8 cellular contexts compared by ENCODE assay signal in the genomic region with DNA sequence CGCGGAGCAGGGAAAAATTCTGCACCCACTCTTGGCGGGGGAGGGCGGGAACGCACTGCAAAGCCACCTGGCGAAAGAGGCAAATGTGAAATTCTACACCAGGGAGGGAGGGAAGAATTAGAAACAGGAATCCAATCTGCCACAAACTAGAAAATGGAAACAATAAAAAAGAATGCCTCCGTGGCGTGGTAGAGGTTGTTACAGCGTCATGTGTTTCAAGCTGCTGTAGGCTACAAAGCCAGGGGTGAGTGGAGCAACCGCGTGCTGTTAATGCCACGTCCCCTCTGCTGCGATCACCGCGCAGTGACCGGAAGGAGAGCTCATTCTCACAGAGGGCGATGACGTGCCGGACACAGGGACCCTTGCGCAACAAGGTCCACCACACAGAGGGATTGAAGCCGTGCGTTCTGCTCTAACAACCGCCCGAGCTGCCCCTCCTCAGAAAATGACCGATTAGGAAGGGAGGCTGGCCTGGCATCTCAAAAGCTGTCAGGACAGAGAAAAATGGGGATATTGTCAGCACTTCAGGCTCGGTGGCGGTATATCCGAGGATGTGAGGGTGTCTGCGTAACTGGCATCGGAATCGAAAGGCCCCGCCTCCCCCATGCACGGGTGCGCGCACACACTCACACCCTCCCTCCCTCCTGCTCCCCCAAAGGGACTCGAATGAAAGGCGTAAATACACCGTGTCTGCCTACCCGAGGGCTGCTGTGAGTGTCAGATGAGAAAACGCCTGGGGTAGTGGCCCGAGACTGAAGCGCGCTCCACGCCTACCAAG.
DNase-seq lines count a peak whose midpoint lies in the region; ATAC-seq and TF ChIP-seq lines count a peak whose summit lies in the region.

No MANE protein-coding gene starts in this region.

- intact Hi-C loops in PC-9 (cut with micrococcal nuclease; ENCODE audit: unreplicated experiment), result no loop called here

- H3K4me2 ChIP-seq in PC-9, result no peak overlapping the region

- peak overlapping the region; percentile 88 to 97 for H3K4me3 Mint-ChIP-seq in activated T-cell treated with anti-CD3 and anti-CD28 coated beads, Interleukin-2, amount 50 U/mL, for 72 hours

- H3K36me3 ChIP-seq in mucosa of stomach (ENCODE audit: control insufficient read depth, insufficient read depth, low read length), result no peaks in the 10 kb centered on the region
- no peaks in the 10 kb centered on the region for H3K36me3 ChIP-seq in PC-9 (ENCODE audit: low read depth)

- H3K9me3 ChIP-seq in mucosa of stomach (ENCODE audit: control insufficient read depth, low read length) (no peaks in the 10 kb centered on the region), PC-9 (ENCODE audit: insufficient read depth, low read depth) (no peaks in the 10 kb centered on the region)

- H3K79me2 ChIP-seq in PC-9 (ENCODE audit: low read depth), result no peaks in the 10 kb centered on the region

- POLR2A ChIA-PET in PC-9 (lab: Charles Lee; ENCODE audit: unreplicated experiment), result interaction anchor here (0.5 kb wide), 1 partner anchor 632 kb away, joined by 3 read pairs; no protein-coding TSS in a partner anchor

- peaks cover 0 to 2% of the 10 kb centered on the region in 2 donors for H3K9me3 Mint-ChIP-seq in activated T-cell treated with anti-CD3 and anti-CD28 coated beads, Interleukin-2, amount 50 U/mL, for 72 hours

- no peak overlapping the region for H2AFZ ChIP-seq in PC-9

- no peaks in the 10 kb centered on the region for H3K9me2 ChIP-seq in PC-9 (ENCODE audit: insufficient read depth)

- H3K4me1 ChIP-seq in mucosa of stomach (ENCODE audit: control insufficient read depth, insufficient read depth, low read length), result peaks cover 20% of the 10 kb centered on the region
- no peaks in the 10 kb centered on the region for H3K4me1 ChIP-seq in PC-9 (replicated peaks; ENCODE audit: insufficient read depth)

- peak overlapping the region; percentile 64 for H3K9ac ChIP-seq in mucosa of stomach (ENCODE audit: low read length)

- no peaks in the 10 kb centered on the region for H4K20me1 ChIP-seq in PC-9 (ENCODE audit: insufficient read depth)

- H3K4me3 ChIP-seq in mucosa of stomach (ENCODE audit: low read length), result peak overlapping the region; percentile 92
- no peak overlapping the region for H3K4me3 ChIP-seq in PC-9

- ATAC-seq in activated T-cell treated with anti-CD3 and anti-CD28 coated beads, Interleukin-2, amount 50 U/mL, for 72 hours (replicated peaks in 1 of 2), result peak; percentile 86 to 88
- ATAC-seq in esophagus mucosa, result peak; percentile 33
- no peak for ATAC-seq in HG02852 (IDR thresholded peaks at IDR 0.05; ENCODE audit: unreplicated experiment)

- H3K27ac Mint-ChIP-seq in activated T-cell treated with anti-CD3 and anti-CD28 coated beads, Interleukin-2, amount 50 U/mL, for 72 hours, result peak overlapping the region; percentile 88

- H3K4me1 Mint-ChIP-seq in activated T-cell treated with anti-CD3 and anti-CD28 coated beads, Interleukin-2, amount 50 U/mL, for 72 hours (ENCODE audit: low read depth), result peaks cover 61% of the 10 kb centered on the region

- H3K27me3 ChIP-seq in mucosa of stomach (ENCODE audit: control insufficient read depth, insufficient read depth, low read length) (peaks cover 32% of the 10 kb centered on the region), PC-9 (ENCODE audit: insufficient read depth, low read depth) (peaks cover 72% of the 10 kb centered on the region)

- H3K27ac ChIP-seq in PC-9, result no peak overlapping the region

- CTCF ChIA-PET in PC-9 (lab: Charles Lee), result no interaction called here

- peaks cover 24% of the 10 kb centered on the region for H3K27me3 Mint-ChIP-seq in activated T-cell treated with anti-CD3 and anti-CD28 coated beads, Interleukin-2, amount 50 U/mL, for 72 hours (ENCODE audit: low read depth)

- H3K36me3 Mint-ChIP-seq in activated T-cell treated with anti-CD3 and anti-CD28 coated beads, Interleukin-2, amount 50 U/mL, for 72 hours (ENCODE audit: insufficient read depth in 2 of 2), result no peaks in the 10 kb centered on the region

- no peak for TF ChIP-seq CTCF in PC-9 (conservative IDR thresholded peaks at IDR 0.05)

- peak; percentile 62 for DNase-seq in DMS79 treated with DMSO at 0.1 percent for 48 hours (lab: John Stamatoyannopoulos, UW)
- DNase-seq in NCI-H510A (lab: John Stamatoyannopoulos, UW), result peak; percentile 82
- DNase-seq in activated T-cell treated with anti-CD3 and anti-CD28 coated beads, Interleukin-2, amount 50 U/mL, for 72 hours, result peak; percentile 72 to 73
- peak; percentile 70 for DNase-seq in stimulated activated CD8-positive, alpha-beta memory T cell treated with anti-CD3 and anti-CD28 coated beads, Interleukin-4, amount 100 ng/mL, for 48 hours
- no peak for DNase-seq in PC-9

- H3F3A ChIP-seq in PC-9 (ENCODE audit: insufficient read depth, low read depth), result no peaks in the 10 kb centered on the region

- BruUV-seq in PC-9 (replicated peaks; lab: Mats Ljungman, UMichigan), result no TSS peak

Comparison
In these comparisons a context has a peak if more than half of its experiments do, and no peak if none do; other contexts are left out.
1. DNase-seq: peak in DMS79 treated with DMSO at 0.1 percent for 48 hours (single experiment), NCI-H510A (single experiment), activated T-cell treated with anti-CD3 and anti-CD28 coated beads, Interleukin-2, amount 50 U/mL, for 72 hours (2 of 2) and stimulated activated CD8-positive, alpha-beta memory T cell treated with anti-CD3 and anti-CD28 coated beads, Interleukin-4, amount 100 ng/mL, for 48 hours (single experiment); none in PC-9 (0 of 2).